In genomic region chr9:503881-504852, GRCh38 we compare ENCODE assay signal across 8 cellular contexts. TPM values are rescaled to one million over a fixed set of nuclear protein-coding genes. Genes with fewer than 3 reads are reported as not detected.
DNase-seq lines count a peak whose midpoint lies in the region; ATAC-seq and FAIRE-seq lines count a peak whose summit lies in the region.

KANK1 (plus strand) TSS chr9:504695.

- peak within 1 kb of the TSS; percentile 89 for H3K4me2 ChIP-seq in neuronal stem cell (ENCODE audit: insufficient read depth, low read length, poor library complexity, severe bottlenecking)

- peak within 1 kb of the TSS; percentile 97 for H3K14ac ChIP-seq in neuronal stem cell (ENCODE audit: low read length)

- DNase-seq in DMS114 treated with DMSO at 0.1 percent for 48 hours (lab: John Stamatoyannopoulos, UW; ENCODE audit: unreplicated experiment) (peak; percentile 35), SJCRH30 (peak; percentile 60 to 69), frontal cortex (ENCODE audit: low spot score in 2 of 2) (peak; percentile 80 to 89), neuronal stem cell (ENCODE audit: low spot score) (peak; percentile 81)
- DNase-seq in activated naive CD4-positive, alpha-beta T cell treated with Interleukin-2 at 50 U/mL for 16 hours = peak; percentile 76

- no peak within 1 kb of the TSS for H4K91ac ChIP-seq in neuronal stem cell (ENCODE audit: low read depth, low read length, poor library complexity)

- H2AFZ ChIP-seq in neuronal stem cell (ENCODE audit: low read length) = peak within 1 kb of the TSS; percentile 93

- no peaks in the 10 kb centered on the region for H3K79me1 ChIP-seq in neuronal stem cell (ENCODE audit: low read depth, low read length)

- H2AK5ac ChIP-seq in neuronal stem cell (ENCODE audit: low read depth, low read length) = peak within 1 kb of the TSS; percentile 63

- peak within 1 kb of the TSS; percentile 61 for H2BK120ac ChIP-seq in neuronal stem cell (ENCODE audit: low read depth, low read length)

- WGBS in neuronal stem cell (ENCODE audit: extremely low coverage in 2 of 2, insufficient read length in 2 of 2, insufficient replicate concordance in 1 of 2), 2 donors = no CpG with 5 or more reads among the region's 119 CpGs

- H4K8ac ChIP-seq in neuronal stem cell (ENCODE audit: low read depth, low read length) = peak within 1 kb of the TSS; percentile 43

- H2BK5ac ChIP-seq in neuronal stem cell (ENCODE audit: low read length) = peak within 1 kb of the TSS; percentile 91

- peak; percentile 87 for ATAC-seq in GM21390 (IDR thresholded peaks at IDR 0.05; ENCODE audit: unreplicated experiment)

- no peak for FAIRE-seq in frontal cortex (lab: Jason Lieb, UNC)

- H2BK12ac ChIP-seq in neuronal stem cell (ENCODE audit: low read length) = peak within 1 kb of the TSS; percentile 28

- peak within 1 kb of the TSS; percentile 89 for H3K4ac ChIP-seq in neuronal stem cell (ENCODE audit: low read length)

- peaks cover 11% of the 10 kb centered on the region for H3K4me1 ChIP-seq in HUES48 (ENCODE audit: control insufficient read depth, insufficient read depth, low read length)
- no peaks in the 10 kb centered on the region for H3K4me1 ChIP-seq in SJCRH30
- peaks cover 4 to 5% of the 10 kb centered on the region in 2 donors for H3K4me1 ChIP-seq in neuronal stem cell (ENCODE audit: control insufficient read depth in 2 of 2, insufficient read depth in 1 of 2, low read depth in 1 of 2, low read length in 2 of 2)
- H3K4me1 ChIP-seq in subcutaneous abdominal adipose tissue (ENCODE audit: control insufficient read depth in 5 of 5, insufficient read depth in 5 of 5, low read length in 5 of 5) = peaks cover 0 to 20% (median 16%) of the 10 kb centered on the region in 5 donors

- H3K9me3 ChIP-seq in HUES48 (ENCODE audit: control insufficient read depth, insufficient read depth, low read length) (no peaks in the 10 kb centered on the region), SJCRH30 (replicated peaks) (no peaks in the 10 kb centered on the region), neuronal stem cell (replicated peaks in 1 of 2; ENCODE audit: control insufficient read depth in 2 of 2, insufficient read depth in 1 of 2, low read depth in 1 of 2, low read length in 2 of 2) (peaks cover 2 to 5% of the 10 kb centered on the region in 2 donors), subcutaneous abdominal adipose tissue (ENCODE audit: control insufficient read depth in 5 of 5, low read length in 5 of 5) (no peaks in the 10 kb centered on the region)

- H3K23ac ChIP-seq in neuronal stem cell (ENCODE audit: low read depth, low read length, poor library complexity) = peak within 1 kb of the TSS; percentile 91

- H3K18ac ChIP-seq in neuronal stem cell (ENCODE audit: low read length) = peak within 1 kb of the TSS; percentile 98

- H3K27me3 ChIP-seq in HUES48 (ENCODE audit: control insufficient read depth, insufficient read depth, low read length) = peaks cover 30% of the 10 kb centered on the region
- H3K27me3 ChIP-seq in SJCRH30 = no peaks in the 10 kb centered on the region; the same call in 1 of the 2 replicates
- H3K27me3 ChIP-seq in neuronal stem cell (ENCODE audit: control insufficient read depth in 3 of 3, insufficient read depth in 3 of 3, low read depth in 1 of 3, low read length in 3 of 3) = peaks cover 5 to 16% (median 9%) of the 10 kb centered on the region in 3 experiments
- no peaks in the 10 kb centered on the region for H3K27me3 ChIP-seq in subcutaneous abdominal adipose tissue (ENCODE audit: control insufficient read depth in 5 of 5, insufficient read depth in 4 of 5, low read length in 5 of 5)

- peak within 1 kb of the TSS; percentile 68 for H3K9ac ChIP-seq in HUES48 (ENCODE audit: low read depth, low read length)
- H3K9ac ChIP-seq in neuronal stem cell (ENCODE audit: low read depth, low read length, poor library complexity) = peak within 1 kb of the TSS; percentile 86
- H3K9ac ChIP-seq in subcutaneous abdominal adipose tissue (ENCODE audit: low read length in 5 of 5) = peak within 1 kb of the TSS in 3 of 5 donors; percentile 53 to 72 (median 66)

- H3K36me3 ChIP-seq in HUES48 (ENCODE audit: control insufficient read depth, insufficient read depth, low read length) (no peaks in the 10 kb centered on the region), SJCRH30 (no peaks in the 10 kb centered on the region), neuronal stem cell (replicated peaks in 1 of 2; ENCODE audit: control insufficient read depth in 2 of 2, insufficient read depth in 2 of 2, low read length in 2 of 2) (no peaks in the 10 kb centered on the region), subcutaneous abdominal adipose tissue (ENCODE audit: control insufficient read depth in 5 of 5, insufficient read depth in 5 of 5, low read length in 5 of 5) (no peaks in the 10 kb centered on the region)

- H3K27ac ChIP-seq in HUES48 (ENCODE audit: low read depth, low read length) (peak within 1 kb of the TSS; percentile 8), SJCRH30 (no peak within 1 kb of the TSS), neuronal stem cell (replicated peaks; ENCODE audit: low read length) (peak within 1 kb of the TSS; percentile 74), subcutaneous abdominal adipose tissue (ENCODE audit: low read depth, low read length) (no peak within 1 kb of the TSS)

- H2BK15ac ChIP-seq in neuronal stem cell (ENCODE audit: low read length) = peak within 1 kb of the TSS; percentile 96

- H3K4me3 ChIP-seq in HUES48 (ENCODE audit: low read depth, low read length) = peak within 1 kb of the TSS; percentile 84
- peak within 1 kb of the TSS; percentile 63 for H3K4me3 ChIP-seq in SJCRH30
- H3K4me3 ChIP-seq in neuronal stem cell (ENCODE audit: low read length in 2 of 2) = peak within 1 kb of the TSS; percentile 50 to 90
- peak within 1 kb of the TSS; percentile 53 to 84 (median 78) for H3K4me3 ChIP-seq in subcutaneous abdominal adipose tissue (ENCODE audit: low read depth in 1 of 5, low read length in 5 of 5)

RNA-seq across cellular contexts. Expression of gene KANK1, which starts in this region (rescaled TPM):
- total RNA-seq in SJCRH30 (2014; rRNA removed; shearing (Covaris generic)) = 12.0 and 13.1 TPM in 2 replicates
- 6.1 TPM for total RNA-seq in frontal cortex
- polyA plus RNA-seq in neuronal stem cell (2013, experiment 1 of 2) = 9.1 TPM
- 8.3 TPM for polyA plus RNA-seq in neuronal stem cell (2013, experiment 2 of 2)

Comparison
In these comparisons a context has a peak if more than half of its experiments do, and no peak if none do; other contexts are left out.
1. H3K27ac ChIP-seq: peak in HUES48 (single experiment) and neuronal stem cell (single experiment); none in SJCRH30 (single experiment) and subcutaneous abdominal adipose tissue (single experiment).
2. Peak in every context shown above with its lines, with median percentiles within 50 percentile points of each other: DNase-seq, H3K4me3 ChIP-seq and H3K9ac ChIP-seq.